8 cellular contexts compared by ENCODE assay signal in genomic region chr6:149746147-149746946, GRCh38. TPM values are rescaled to one million over a fixed set of nuclear protein-coding genes. Genes with fewer than 3 reads are reported as not detected.
DNase-seq lines count a peak whose midpoint lies in the region; ATAC-seq and TF ChIP-seq lines count a peak whose summit lies in the region.

NUP43 (minus strand) TSS chr6:149746529; CDS start chr6:149746495, 34 bp downstream.

- peaks cover 29% of the 10 kb centered on the region for H4K20me1 ChIP-seq in BLaER1

- H3K27me3 Mint-ChIP-seq in activated CD4-positive, alpha-beta T cell treated with anti-CD3 and anti-CD28 coated beads, Interleukin-2, amount 10 ng/mL, durations not matched to agents 7 days and 5 days: no peaks in the 10 kb centered on the region
- H3K27me3 Mint-ChIP-seq in dendritic cell treated with granulocyte-macrophage colony-stimulating factor and Interleukin-4, amounts not matched to agents 40 ng/mL and 50 ng/mL, for 4 days: no peaks in the 10 kb centered on the region

- intact Hi-C loops in dendritic cell treated with granulocyte-macrophage colony-stimulating factor and Interleukin-4, amounts not matched to agents 40 ng/mL and 50 ng/mL, for 4 days (cut with micrococcal nuclease): loop anchor here (2.0 to 5.0 kb wide), 2 partner anchors 18 to 1646 kb away; partner anchors contain the start of gene ZBTB2

- CTCF ChIA-PET in activated CD4-positive, alpha-beta T cell treated with anti-CD3 and anti-CD28 coated beads, Interleukin-2, amount 10 ng/mL, durations not matched to agents 7 days and 5 days (lab: Charles Lee): interaction anchor here (0.6 to 2.1 kb wide), 8 partner anchors 11 to 56 kb away, joined by 3 to 11 read pairs (median 4); partner anchors contain the start of gene LATS1

- H3K27me3 ChIP-seq in BLaER1 (no peaks in the 10 kb centered on the region), liver (ENCODE audit: control insufficient read depth in 4 of 4, insufficient read depth in 4 of 4, low read length in 3 of 4) (no peaks in the 10 kb centered on the region)

- H3K27ac ChIP-seq in BLaER1 (peak within 1 kb of the TSS; percentile 75), liver (ENCODE audit: low read depth in 1 of 2, low read length in 2 of 2) (peak within 1 kb of the TSS; percentile 63 to 77)

- no peaks in the 10 kb centered on the region for H3K9me3 ChIP-seq in BLaER1
- H3K9me3 ChIP-seq in liver (ENCODE audit: control insufficient read depth in 4 of 4, low read length in 3 of 4): no peaks in the 10 kb centered on the region

- POLR2A ChIA-PET in activated CD4-positive, alpha-beta T cell treated with anti-CD3 and anti-CD28 coated beads, Interleukin-2, amount 10 ng/mL, durations not matched to agents 7 days and 5 days (lab: Charles Lee): interaction anchor here (0.8 kb wide), 1 partner anchor 684 kb away, joined by 3 read pairs; no protein-coding TSS in a partner anchor

- no peaks in the 10 kb centered on the region for H3K9me3 Mint-ChIP-seq in activated CD4-positive, alpha-beta T cell treated with anti-CD3 and anti-CD28 coated beads, Interleukin-2, amount 10 ng/mL, durations not matched to agents 7 days and 5 days
- no peaks in the 10 kb centered on the region for H3K9me3 Mint-ChIP-seq in dendritic cell treated with granulocyte-macrophage colony-stimulating factor and Interleukin-4, amounts not matched to agents 40 ng/mL and 50 ng/mL, for 4 days

- ATAC-seq in HG03460 (IDR thresholded peaks at IDR 0.05; ENCODE audit: unreplicated experiment): peak; percentile 54

- peaks cover 26% of the 10 kb centered on the region for H3K36me3 Mint-ChIP-seq in activated CD4-positive, alpha-beta T cell treated with anti-CD3 and anti-CD28 coated beads, Interleukin-2, amount 10 ng/mL, durations not matched to agents 7 days and 5 days (ENCODE audit: low read depth)
- H3K36me3 Mint-ChIP-seq in dendritic cell treated with granulocyte-macrophage colony-stimulating factor and Interleukin-4, amounts not matched to agents 40 ng/mL and 50 ng/mL, for 4 days (ENCODE audit: low read depth): peaks cover 48% of the 10 kb centered on the region

- peak within 1 kb of the TSS; percentile 87 for H3K4me2 ChIP-seq in BLaER1

- peaks cover 34% of the 10 kb centered on the region for H3K36me3 ChIP-seq in BLaER1
- H3K36me3 ChIP-seq in liver (ENCODE audit: control insufficient read depth in 4 of 4, insufficient read depth in 3 of 4, low read depth in 1 of 4, low read length in 3 of 4): peaks cover 3 to 13% (median 8%) of the 10 kb centered on the region in 4 donors

- TF ChIP-seq CTCF in liver (IDR thresholded peaks at IDR 0.05; ENCODE audit: low read depth, low read length, missing input control): peak; percentile 69

- peaks cover 33% of the 10 kb centered on the region for H3K4me1 Mint-ChIP-seq in activated CD4-positive, alpha-beta T cell treated with anti-CD3 and anti-CD28 coated beads, Interleukin-2, amount 10 ng/mL, durations not matched to agents 7 days and 5 days
- H3K4me1 Mint-ChIP-seq in dendritic cell treated with granulocyte-macrophage colony-stimulating factor and Interleukin-4, amounts not matched to agents 40 ng/mL and 50 ng/mL, for 4 days (ENCODE audit: low read depth): peaks cover 28% of the 10 kb centered on the region

- peaks cover 35% of the 10 kb centered on the region for H3K4me1 ChIP-seq in BLaER1
- H3K4me1 ChIP-seq in liver (ENCODE audit: control insufficient read depth in 4 of 4, insufficient read depth in 4 of 4, low read length in 3 of 4): peaks cover 7 to 29% (median 22%) of the 10 kb centered on the region in 4 donors

- peak within 1 kb of the TSS; percentile 95 for H3K27ac Mint-ChIP-seq in activated CD4-positive, alpha-beta T cell treated with anti-CD3 and anti-CD28 coated beads, Interleukin-2, amount 10 ng/mL, durations not matched to agents 7 days and 5 days
- peak within 1 kb of the TSS; percentile 95 for H3K27ac Mint-ChIP-seq in dendritic cell treated with granulocyte-macrophage colony-stimulating factor and Interleukin-4, amounts not matched to agents 40 ng/mL and 50 ng/mL, for 4 days

- peak within 1 kb of the TSS; percentile 86 for H3K9ac ChIP-seq in BLaER1
- peak within 1 kb of the TSS; percentile 74 to 75 for H3K9ac ChIP-seq in liver (ENCODE audit: low read depth in 1 of 2, low read length in 2 of 2)

- TF ChIP-seq RAD21 in liver (IDR thresholded peaks at IDR 0.05): peak; percentile 36 to 65

- H3K4me3 ChIP-seq in BLaER1 (peak within 1 kb of the TSS; percentile 79), liver (ENCODE audit: low read depth in 1 of 3, low read length in 3 of 3) (peak within 1 kb of the TSS; percentile 78 to 93 (median 91))

- DNase-seq in GM19238 (ENCODE audit: insufficient read length, low spot score) (peak; percentile 74), NCI-H524 treated with DMSO at 0.1 percent for 48 hours (lab: John Stamatoyannopoulos, UW) (peak; percentile 75)
- peak; percentile 95 for DNase-seq in activated CD4-positive, alpha-beta T cell treated with anti-CD3 and anti-CD28 coated beads, Interleukin-2, amount 10 ng/mL, durations not matched to agents 7 days and 5 days
- peak; percentile 96 for DNase-seq in stimulated activated CD4-positive, alpha-beta T cell treated with anti-CD3 and anti-CD28 coated beads, Interleukin-4, amount 100 ng/mL, for 24 hours

- WGBS in liver: 5% methylated on average over 41 of the region's 41 CpGs

- H3K4me3 Mint-ChIP-seq in activated CD4-positive, alpha-beta T cell treated with anti-CD3 and anti-CD28 coated beads, Interleukin-2, amount 10 ng/mL, durations not matched to agents 7 days and 5 days: peak within 1 kb of the TSS; percentile 100
- peak within 1 kb of the TSS; percentile 99 for H3K4me3 Mint-ChIP-seq in dendritic cell treated with granulocyte-macrophage colony-stimulating factor and Interleukin-4, amounts not matched to agents 40 ng/mL and 50 ng/mL, for 4 days

TF ChIP-seq in liver, 16 proteins besides CTCF, POLR2A, EP300 and RAD21 (continues in another document):
- TF ChIP-seq RXRA (IDR thresholded peaks at IDR 0.05): peak; percentile 16 to 49
- peak; percentile 66 for TF ChIP-seq MAX (IDR thresholded peaks at IDR 0.05)
- TF ChIP-seq TAF1 (conservative IDR thresholded peaks at IDR 0.05): no peak
- peak; percentile 87 for TF ChIP-seq YY1 (IDR thresholded peaks at IDR 0.05)
- no peak for TF ChIP-seq FOXA2 (IDR thresholded peaks at IDR 0.05)
- TF ChIP-seq REST (IDR thresholded peaks at IDR 0.05): peak; percentile 47
- peak; percentile 93 for TF ChIP-seq ZBTB33 (IDR thresholded peaks at IDR 0.05)
- TF ChIP-seq HNF4A (conservative IDR thresholded peaks at IDR 0.05): peak; percentile 40 to 45
- no peak for TF ChIP-seq ATF3 (IDR thresholded peaks at IDR 0.05)
- no peak for TF ChIP-seq EGR1 (IDR thresholded peaks at IDR 0.05; ENCODE audit: low read depth in 2 of 2)
- TF ChIP-seq NR2F2 (IDR thresholded peaks at IDR 0.05): peak; percentile 15
- peak; percentile 84 for TF ChIP-seq SP1 (IDR thresholded peaks at IDR 0.05)
- TF ChIP-seq HNF4G (IDR thresholded peaks at IDR 0.05): no peak
- TF ChIP-seq GABPA (IDR thresholded peaks at IDR 0.05 in 1 of 2, conservative IDR thresholded peaks at IDR 0.05 in 1 of 2): peak in 1 of 2 donors; percentile 86

RNA-seq across cellular contexts. Expression of gene NUP43, which starts in this region (rescaled TPM):
- 10 to 100 TPM; 59.9 to 74.6 TPM for total RNA-seq in activated CD4-positive, alpha-beta T cell treated with anti-CD3 and anti-CD28 coated beads, Interleukin-2, amount 10 ng/mL, durations not matched to agents 7 days and 5 days
- 10 to 100 TPM; 16.2 to 18.5 TPM for total RNA-seq in liver
- polyA plus RNA-seq in liver: 1 to 10 TPM; 3.2 to 4.6 TPM

Comparison
In these comparisons a context has a peak if more than half of its experiments do, and no peak if none do; other contexts are left out.
1. Peak in every context shown above with its lines: DNase-seq, ATAC-seq, H3K4me3 ChIP-seq and H3K27ac ChIP-seq.